12 cellular contexts compared by ENCODE assay signal in genomic region chr10:103669243-103669929, GRCh38.
DNase-seq lines count a peak whose midpoint lies in the region; TF ChIP-seq lines count a peak whose summit lies in the region.
"Had no signal": no experiment of that assay in that cellular context is flagged by ENCODE, and none has a peak within 500 bp of the region (broad histone marks: within the 10 kb centered on the region; RNA-seq: fewer than 3 reads in every experiment).

No MANE protein-coding gene starts in this region.

- H3K4me2 ChIP-seq in mesenchymal stem cell (ENCODE audit: low read length, poor library complexity, severe bottlenecking), result no peak overlapping the region

- no peak overlapping the region for H2BK120ac ChIP-seq in mesenchymal stem cell (ENCODE audit: low read depth, low read length)

- peaks cover 2% of the 10 kb centered on the region for H3K79me1 ChIP-seq in mesenchymal stem cell (replicated peaks; ENCODE audit: low read length, poor library complexity, severe bottlenecking)

- H3K4me3 ChIP-seq in right atrium auricular region (no peak overlapping the region), mesenchymal stem cell (ENCODE audit: insufficient read depth in 1 of 2, low read depth in 1 of 2, low read length in 2 of 2) (peak overlapping the region in 1 of 2 experiments; percentile 68), uterus (no peak overlapping the region)

- TF ChIP-seq POLR2A in uterus (IDR thresholded peaks at IDR 0.05), result no peak

- no peak overlapping the region for H4K91ac ChIP-seq in mesenchymal stem cell (ENCODE audit: low read length)

- H3K23ac ChIP-seq in mesenchymal stem cell (ENCODE audit: low read length in 2 of 2), result no peak overlapping the region

- peak overlapping the region in 1 of 2 experiments; percentile 28 for H3K18ac ChIP-seq in mesenchymal stem cell (ENCODE audit: low read depth in 1 of 2, low read length in 2 of 2)

- no peaks in the 10 kb centered on the region for H3K27me3 ChIP-seq in right atrium auricular region
- H3K27me3 ChIP-seq in mesenchymal stem cell (ENCODE audit: control insufficient read depth in 1 of 2, insufficient read depth in 1 of 2, low read length in 2 of 2), result no peaks in the 10 kb centered on the region
- H3K27me3 ChIP-seq in uterus, result no peaks in the 10 kb centered on the region

- H3K36me3 ChIP-seq in right atrium auricular region (no peaks in the 10 kb centered on the region), mesenchymal stem cell (ENCODE audit: control insufficient read depth in 1 of 2, insufficient read depth in 2 of 2, low read depth in 1 of 2, low read length in 2 of 2) (peaks cover 0 to 25% of the 10 kb centered on the region in 2 experiments), uterus (no peaks in the 10 kb centered on the region)
- H3K36me3 ChIP-seq: neutrophil had no signal

- no peak for DNase-seq in right atrium auricular region (ENCODE audit: low spot score)
- DNase-seq in cardiac septum (ENCODE audit: low spot score), result no peak
- DNase-seq in mesenchymal stem cell, result no peak
- no peak for DNase-seq in uterus
- no peak for DNase-seq in T-helper 2 cell
- no peak for DNase-seq in islet precursor cell
- DNase-seq in COR-L47 (lab: John Stamatoyannopoulos, UW), result no peak
- DNase-seq: activated CD4-positive, alpha-beta T cell treated with anti-CD3 and anti-CD28 coated beads, Interleukin-2, amount 50 U/mL, for 1 hour; KG1; NCI-H1417 treated with DMSO at 0.1 percent for 48 hours had no signal

- TF ChIP-seq CTCF in right atrium auricular region (IDR thresholded peaks at IDR 0.05), result no peak
- no peak for TF ChIP-seq CTCF in uterus (IDR thresholded peaks at IDR 0.05)

- H3K9ac ChIP-seq in mesenchymal stem cell (ENCODE audit: low read length), result peak overlapping the region; percentile 59

- WGBS in mesenchymal stem cell, result 87% methylated on average over 6 of the region's 6 CpGs

- no peak overlapping the region for H2BK15ac ChIP-seq in mesenchymal stem cell (ENCODE audit: low read depth, poor library complexity, severe bottlenecking)

- no peaks in the 10 kb centered on the region for H3K9me3 ChIP-seq in right atrium auricular region
- no peaks in the 10 kb centered on the region for H3K9me3 ChIP-seq in mesenchymal stem cell (ENCODE audit: control insufficient read depth, low read length)
- no peaks in the 10 kb centered on the region for H3K9me3 ChIP-seq in uterus
- H3K9me3 ChIP-seq: neutrophil had no signal

- H2BK12ac ChIP-seq in mesenchymal stem cell (ENCODE audit: low read length in 2 of 2), result no peak overlapping the region

- H3K4me1 ChIP-seq in right atrium auricular region (peaks cover 0 to 60% of the 10 kb centered on the region in 2 donors), mesenchymal stem cell (ENCODE audit: control insufficient read depth, insufficient read depth, low read depth, low read length) (peaks cover 17% of the 10 kb centered on the region), uterus (peaks cover 4 to 12% of the 10 kb centered on the region in 2 donors)

- H2AK5ac ChIP-seq in mesenchymal stem cell (ENCODE audit: low read length, severe bottlenecking), result no peak overlapping the region

- no peak overlapping the region for H2AFZ ChIP-seq in mesenchymal stem cell (ENCODE audit: low read depth, low read length)

- H3K14ac ChIP-seq in mesenchymal stem cell (ENCODE audit: low read length in 2 of 2), result no peak overlapping the region

- no peak overlapping the region for H4K8ac ChIP-seq in mesenchymal stem cell (ENCODE audit: low read length)

- H3K4ac ChIP-seq in mesenchymal stem cell (ENCODE audit: low read depth in 1 of 2, low read length in 2 of 2), result no peak overlapping the region

- H2BK5ac ChIP-seq in mesenchymal stem cell (ENCODE audit: low read depth, low read length, poor library complexity, severe bottlenecking), result no peak overlapping the region

- H3K27ac ChIP-seq in right atrium auricular region (peak overlapping the region; percentile 62 to 74), angular gyrus (ENCODE audit: low read depth, low read length) (peak overlapping the region; percentile 38), mesenchymal stem cell (ENCODE audit: low read length, poor library complexity, severe bottlenecking) (no peak overlapping the region), uterus (peak overlapping the region; percentile 66 to 76)
- H3K27ac ChIP-seq: neutrophil had no signal

- intact Hi-C loops in cardiac septum (cut with DNase I) (loop anchor here (5.0 kb wide), 1 partner anchor 52 kb away; no protein-coding TSS in a partner anchor), uterus (cut with DNase I; ENCODE audit: low total_unique reads) (no loop called here)
